ENCODE assay signal across 1 cellular context in the genomic region with DNA sequence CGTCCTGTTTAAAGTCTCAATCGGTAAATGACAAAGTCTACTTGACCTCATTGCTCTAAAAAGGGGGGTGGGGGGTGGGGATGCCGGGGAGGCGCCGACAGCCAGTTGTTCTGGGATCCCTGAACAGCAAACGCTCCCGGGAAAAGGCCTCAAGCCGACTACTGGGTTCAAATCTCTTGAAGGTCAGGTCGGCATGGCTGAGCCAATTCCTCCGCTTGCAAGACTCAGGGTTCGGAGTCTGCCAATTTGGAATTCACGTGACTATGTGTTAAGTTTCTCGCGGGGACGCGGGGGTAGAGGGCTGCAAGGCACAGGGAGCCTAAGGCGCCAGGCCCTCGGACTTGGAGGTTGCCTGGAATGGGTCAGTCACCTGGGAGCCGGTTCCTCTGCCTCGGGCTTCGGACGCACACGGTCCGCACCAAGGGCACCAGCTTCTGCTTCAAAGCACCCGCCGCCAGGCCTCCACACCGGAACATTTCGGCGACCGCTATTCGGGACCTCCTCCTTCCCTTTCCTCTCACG.
TF ChIP-seq lines count a peak whose summit lies in the region.

No MANE protein-coding gene starts in this region.

TF ChIP-seq in A549, 52 proteins besides CTCF, POLR2A, EP300 and RAD21:
- TF ChIP-seq KDM1A (IDR thresholded peaks at IDR 0.05; ENCODE audit: low read depth) (no peak), HDAC2 (IDR thresholded peaks at IDR 0.05) (no peak), GATA3 (IDR thresholded peaks at IDR 0.05; ENCODE audit: borderline replicate concordance) (no peak), ZSCAN20 (CRISPR knock-in tag; IDR thresholded peaks at IDR 0.05) (no peak), RCOR1 (IDR thresholded peaks at IDR 0.05; ENCODE audit: low read depth, low read length) (no peak), FOXS1 (CRISPR knock-in tag; IDR thresholded peaks at IDR 0.05) (no peak)
